In the genomic region with DNA sequence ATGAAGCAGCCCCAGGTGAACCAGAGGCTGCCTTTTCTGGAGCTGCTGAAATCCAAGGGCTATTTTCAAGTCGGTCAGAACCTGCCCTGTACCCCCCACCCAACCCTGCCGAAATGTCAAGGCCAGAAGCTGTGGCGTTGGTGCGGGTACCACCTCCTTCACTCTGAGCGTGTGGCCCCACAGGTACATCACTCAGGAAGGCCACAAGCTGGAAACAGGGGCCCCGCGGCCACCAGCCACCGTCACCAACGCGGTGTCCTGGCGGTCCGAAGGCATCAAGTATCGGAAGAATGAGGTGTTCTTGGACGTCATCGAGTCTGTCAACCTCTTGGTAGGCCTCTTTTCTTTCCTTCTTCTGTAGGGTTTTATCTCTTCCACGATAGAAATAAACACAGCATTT, we compare ENCODE assay signal across 24 cellular contexts. TPM values are rescaled to one million over a fixed set of nuclear protein-coding genes. Genes with fewer than 3 reads are reported as not detected.
"Had no signal": no experiment of that assay in that cellular context is flagged by ENCODE, and none has a peak within 500 bp of the region (broad histone marks: within the 10 kb centered on the region; RNA-seq: fewer than 3 reads in every experiment).

No MANE protein-coding gene starts in this region.

- H3K4me3 Mint-ChIP-seq: activated CD8-positive, alpha-beta memory T cell treated with anti-CD3 and anti-CD28 coated beads, Interleukin-2, amount 10 ng/mL, durations not matched to agents 7 days and 5 days; mesothelial cell of epicardium; neural progenitor cell; T-helper 2 cell treated with Interferon-gamma antibody and Interleukin-4, amounts not matched to agents 5 μg/mL and 100 μg/mL, for 36 hours had no signal

- ATAC-seq: activated CD4-positive, CD25-positive, alpha-beta regulatory T cell treated with anti-CD3 and anti-CD28 coated beads, Interleukin-2, amount 50 U/mL, for 24 hours; activated CD8-positive, alpha-beta memory T cell treated with anti-CD3 and anti-CD28 coated beads, Interleukin-2, amount 10 ng/mL, durations not matched to agents 7 days and 5 days; gastroesophageal sphincter; heart right ventricle; left colon; lower lobe of right lung; right lobe of liver had no signal

- H3K27ac ChIP-seq: adrenal gland, cardiac muscle cell, gastroesophageal sphincter, heart right ventricle, lower lobe of right lung, neural progenitor cell, ovary, right lobe of liver, thyroid gland, vagina had no signal

- H3K27me3 Mint-ChIP-seq: activated CD8-positive, alpha-beta memory T cell treated with anti-CD3 and anti-CD28 coated beads, Interleukin-2, amount 10 ng/mL, durations not matched to agents 7 days and 5 days had no signal

- H3K4me1 ChIP-seq: lower lobe of right lung, neural progenitor cell, thyroid gland had no signal

- H3K27me3 ChIP-seq: adrenal gland, cardiac muscle cell, dorsolateral prefrontal cortex, gastroesophageal sphincter, heart right ventricle, neural progenitor cell, ovary, right lobe of liver, thyroid gland, vagina had no signal

- H3K9me3 ChIP-seq: adrenal gland, gastroesophageal sphincter, heart right ventricle, lower lobe of right lung, right lobe of liver, thyroid gland, vagina had no signal

- DNase-seq: activated CD4-positive, alpha-beta T cell treated with anti-CD3 and anti-CD28 coated beads, Interleukin-2, amount 50 U/mL, for 4 hours; activated CD8-positive, alpha-beta memory T cell treated with anti-CD3 and anti-CD28 coated beads, Interleukin-2, amount 10 ng/mL, durations not matched to agents 7 days and 5 days; activated T-cell treated with anti-CD3 and anti-CD28 coated beads, Interleukin-2, amount 50 U/mL, for 1 hour; adrenal gland; dorsolateral prefrontal cortex; heart right ventricle; left colon; lower lobe of right lung; ovary; stimulated activated CD4-positive, alpha-beta T cell treated with anti-CD3 and anti-CD28 coated beads, Interleukin-12 subunit alpha, Interleukin-12 subunit beta, amount 100 ng/mL, for 4 hours; stimulated activated CD4-positive, alpha-beta T cell treated with anti-CD3 and anti-CD28 coated beads, Interleukin-2, amount 100 ng/mL, for 24 hours; SW 1271; thyroid gland had no signal

- H3K4me3 ChIP-seq: adrenal gland, cardiac muscle cell, dorsolateral prefrontal cortex, gastroesophageal sphincter, heart right ventricle, lower lobe of right lung, neural progenitor cell, ovary, right lobe of liver, thyroid gland, vagina had no signal

- H3K9me3 Mint-ChIP-seq: mesothelial cell of epicardium; T-helper 2 cell treated with Interferon-gamma antibody and Interleukin-4, amounts not matched to agents 5 μg/mL and 100 μg/mL, for 36 hours had no signal

- H3K4me1 Mint-ChIP-seq: mesothelial cell of epicardium had no signal

- H3K27ac Mint-ChIP-seq: mesothelial cell of epicardium; neural progenitor cell; T-helper 2 cell treated with Interferon-gamma antibody and Interleukin-4, amounts not matched to agents 5 μg/mL and 100 μg/mL, for 36 hours had no signal

- H3K36me3 ChIP-seq: neural progenitor cell, ovary had no signal

RNA-seq across cellular contexts. Expression of a gene that starts 35.5 kb away (rescaled TPM):
- total RNA-seq: activated CD8-positive, alpha-beta memory T cell treated with anti-CD3 and anti-CD28 coated beads, Interleukin-2, amount 10 ng/mL, durations not matched to agents 7 days and 5 days; adrenal gland; cardiac muscle cell; dorsolateral prefrontal cortex; gastroesophageal sphincter; heart right ventricle; left colon; lower lobe of right lung; mesothelial cell of epicardium; myocyte; ovary; pulmonary artery endothelial cell; right lobe of liver; thyroid gland; vagina had no signal
- polyA plus RNA-seq: adrenal gland, cardiac muscle cell, esophagus, heart right ventricle, ovary had no signal
